In genomic region chr5:170388240-170388639, GRCh38 we compare ENCODE assay signal across 1 cellular context.
A peak's percentile ranks its signal among the peaks of the same experiment; 100 is the strongest.
TF ChIP-seq lines count a peak whose summit lies in the region.

No MANE protein-coding gene starts in this region.

TF ChIP-seq in H1, 55 proteins besides CTCF, POLR2A, EP300 and RAD21:
- TF ChIP-seq TEAD4 (IDR thresholded peaks at IDR 0.05; ENCODE audit: low read depth, low read length), result no peak
- no peak for TF ChIP-seq HDAC6 (IDR thresholded peaks at IDR 0.05; ENCODE audit: low read depth, low read length)
- no peak for TF ChIP-seq ATF3 (IDR thresholded peaks at IDR 0.05; ENCODE audit: insufficient read depth, low read depth, low read length)
- no peak for TF ChIP-seq ASH2L (IDR thresholded peaks at IDR 0.05; ENCODE audit: low read length)
- peak; percentile 85; the same call in 1 of the 2 replicates for TF ChIP-seq KDM1A (IDR thresholded peaks at IDR 0.05; ENCODE audit: borderline replicate concordance, low read length)
- no peak for TF ChIP-seq ZNF274 (IDR thresholded peaks at IDR 0.05; ENCODE audit: borderline replicate concordance, extremely low read depth, low read length)
- TF ChIP-seq CHD2 (IDR thresholded peaks at IDR 0.05; ENCODE audit: low read length), result no peak
